ENCODE assay signal across 9 cellular contexts in genomic region chr16:11328172-11329079, GRCh38. TPM values are rescaled to one million over a fixed set of nuclear protein-coding genes. Genes with fewer than 3 reads are reported as not detected.
DNase-seq lines count a peak whose midpoint lies in the region; ATAC-seq and TF ChIP-seq lines count a peak whose summit lies in the region.
"Had no signal": no experiment of that assay in that cellular context is flagged by ENCODE, and none has a peak within 500 bp of the region (broad histone marks: within the 10 kb centered on the region; RNA-seq: fewer than 3 reads in every experiment).

No MANE protein-coding gene starts in this region.

- no peaks in the 10 kb centered on the region for H3K36me3 Mint-ChIP-seq in activated naive CD8-positive, alpha-beta T cell

- no peaks in the 10 kb centered on the region for H3K27me3 Mint-ChIP-seq in activated naive CD8-positive, alpha-beta T cell

- H2AFZ ChIP-seq in hepatocyte = no peak overlapping the region

- peak overlapping the region; percentile 88 for H3K27ac Mint-ChIP-seq in activated naive CD8-positive, alpha-beta T cell

- peak; percentile 37 for DNase-seq in Ammon's horn (ENCODE audit: low spot score)
- peak; percentile 92 for DNase-seq in RPMI8226
- DNase-seq in hepatocyte (ENCODE audit: low spot score) = peak; percentile 78
- peak; percentile 80 for DNase-seq in smooth muscle cell of the brain vasculature (ENCODE audit: low read depth, low spot score)
- DNase-seq in mesenteric fat pad (ENCODE audit: low spot score) = no peak

- peak overlapping the region; percentile 65 for H3K4me2 ChIP-seq in hepatocyte

- no peaks in the 10 kb centered on the region for H3K9me3 Mint-ChIP-seq in activated naive CD8-positive, alpha-beta T cell (ENCODE audit: low read depth)

- no peaks in the 10 kb centered on the region for H3K27me3 ChIP-seq in hepatocyte

- no peaks in the 10 kb centered on the region for H3K36me3 ChIP-seq in hepatocyte (replicated peaks; ENCODE audit: insufficient read depth, low read depth)

- no peak for TF ChIP-seq CTCF in hepatocyte (IDR thresholded peaks at IDR 0.05; ENCODE audit: poor library complexity)

- no peaks in the 10 kb centered on the region for H4K20me1 ChIP-seq in hepatocyte (ENCODE audit: insufficient read depth, poor library complexity, severe bottlenecking)

- peak; percentile 63 for ATAC-seq in GM19043 (IDR thresholded peaks at IDR 0.05; ENCODE audit: low read depth, unreplicated experiment)
- ATAC-seq in HG03108 (IDR thresholded peaks at IDR 0.05; ENCODE audit: unreplicated experiment) = peak; percentile 69

- H3K4me1 ChIP-seq in hepatocyte (ENCODE audit: insufficient read depth) = peaks cover 10% of the 10 kb centered on the region

- no peak overlapping the region for H3K4me3 ChIP-seq in hepatocyte

- H3K4me1 Mint-ChIP-seq in activated naive CD8-positive, alpha-beta T cell (ENCODE audit: low read depth) = peaks cover 46% of the 10 kb centered on the region

- H3K4me3 Mint-ChIP-seq in activated naive CD8-positive, alpha-beta T cell = peak overlapping the region; percentile 80

- WGBS in hepatocyte (ENCODE audit: low lambda C conversion rate, missing lambda C conversion rate) = 37% methylated on average over 12 of the region's 12 CpGs

- no peaks in the 10 kb centered on the region for H3K79me2 ChIP-seq in hepatocyte

- H3K9me2 ChIP-seq in hepatocyte (replicated peaks; ENCODE audit: insufficient read depth) = no peaks in the 10 kb centered on the region

- H3K27ac ChIP-seq in hepatocyte = peak overlapping the region; percentile 62

- H3K9me3 ChIP-seq in hepatocyte (ENCODE audit: low read depth) = no peaks in the 10 kb centered on the region

RNA-seq across cellular contexts. Expression of gene RMI2, which starts 16.8 kb away (rescaled TPM):
- total RNA-seq in hepatocyte (6.7 and 9.8 TPM in 2 replicates), mesenteric fat pad (0.45 TPM)
- 11.4 and 16.1 TPM in 2 replicates for polyA plus RNA-seq in hepatocyte

RNA-seq across cellular contexts. Expression of gene PRM1, which starts 47.3 kb away (rescaled TPM):
- total RNA-seq in hepatocyte = not detected in 2 replicates
- not detected in 2 replicates for polyA plus RNA-seq in hepatocyte
- not detected for total RNA-seq in mesenteric fat pad
- total RNA-seq: T-helper 2 cell treated with Interferon-gamma antibody and Interleukin-4, amounts not matched to agents 100 ng/mL and 5 ng/mL, for 36 hours had no signal

RNA-seq across cellular contexts. Expression of gene PRM2, which starts 52.1 kb away (rescaled TPM):
- not detected in 2 replicates for total RNA-seq in hepatocyte
- not detected in 2 replicates for polyA plus RNA-seq in hepatocyte
- total RNA-seq in mesenteric fat pad = not detected
- total RNA-seq: T-helper 2 cell treated with Interferon-gamma antibody and Interleukin-4, amounts not matched to agents 100 ng/mL and 5 ng/mL, for 36 hours had no signal

RNA-seq across cellular contexts. Expression of gene PRM3, which starts 55.0 kb away (rescaled TPM):
- total RNA-seq in hepatocyte = not detected in 2 replicates
- polyA plus RNA-seq in hepatocyte = not detected in 2 replicates
- total RNA-seq in mesenteric fat pad = not detected
- total RNA-seq: T-helper 2 cell treated with Interferon-gamma antibody and Interleukin-4, amounts not matched to agents 100 ng/mL and 5 ng/mL, for 36 hours had no signal

RNA-seq across cellular contexts. Expression of gene TNP2, which starts 59.3 kb away (rescaled TPM):
- total RNA-seq in hepatocyte = not detected in 2 replicates
- not detected in 2 replicates for polyA plus RNA-seq in hepatocyte
- total RNA-seq in mesenteric fat pad = not detected
- total RNA-seq: T-helper 2 cell treated with Interferon-gamma antibody and Interleukin-4, amounts not matched to agents 100 ng/mL and 5 ng/mL, for 36 hours had no signal
